In genomic region chr14:64979336-64980074, GRCh38 we compare ENCODE assay signal across 17 cellular contexts. TPM values are rescaled to one million over a fixed set of nuclear protein-coding genes. Genes with fewer than 3 reads are reported as not detected.
DNase-seq lines count a peak whose midpoint lies in the region; ATAC-seq and TF ChIP-seq lines count a peak whose summit lies in the region.
"Had no signal": no experiment of that assay in that cellular context is flagged by ENCODE, and none has a peak within 500 bp of the region (broad histone marks: within the 10 kb centered on the region; RNA-seq: fewer than 3 reads in every experiment).

No MANE protein-coding gene starts in this region.

- H3K36me3 ChIP-seq in RWPE2 (ENCODE audit: low read depth) (no peaks in the 10 kb centered on the region), upper lobe of right lung (no peaks in the 10 kb centered on the region)
- H3K36me3 ChIP-seq: breast epithelium had no signal

- no peak for DNase-seq in activated naive CD4-positive, alpha-beta T cell treated with anti-CD3 and anti-CD28 coated beads, Interleukin-2, amount 50 U/mL, for 72 hours (ENCODE audit: low spot score in 2 of 2)
- DNase-seq in activated naive CD4-positive, alpha-beta T cell (lab: John Stamatoyannopoulos, UW): no peak
- no peak for DNase-seq in RWPE2 (ENCODE audit: low spot score)
- no peak for DNase-seq in foreskin keratinocyte
- DNase-seq in upper lobe of right lung: no peak
- DNase-seq in stimulated activated CD4-positive, alpha-beta T cell treated with anti-CD3 and anti-CD28 coated beads, Interleukin-12 subunit alpha, Interleukin-12 subunit beta, amount 100 ng/mL, for 4 hours: no peak
- DNase-seq: activated CD4-positive, CD25-positive, alpha-beta regulatory T cell; activated T-cell treated with anti-CD3 and anti-CD28 coated beads, Interleukin-2, amount 50 U/mL, for 72 hours; DND-41; NCI-H446; SIG-M5; trophoblast cell had no signal

- ATAC-seq in activated naive CD4-positive, alpha-beta T cell treated with anti-CD3 and anti-CD28 coated beads, Interleukin-2, amount 50 U/mL, for 72 hours: peak; percentile 22 to 39
- ATAC-seq in RWPE2 (ENCODE audit: low read depth) (0 out of 3 replicates have a peak, but pooled peaks have one; percentile 35), foreskin keratinocyte (peak; percentile 15), upper lobe of right lung (peak; percentile 55), GM21529 (IDR thresholded peaks at IDR 0.05; ENCODE audit: unreplicated experiment) (no peak), HG03378 (IDR thresholded peaks at IDR 0.05; ENCODE audit: unreplicated experiment) (no peak)
- ATAC-seq: activated T-cell treated with anti-CD3 and anti-CD28 coated beads, Interleukin-2, amount 50 U/mL, for 72 hours had no signal

- H3K9me3 Mint-ChIP-seq in activated naive CD4-positive, alpha-beta T cell treated with anti-CD3 and anti-CD28 coated beads, Interleukin-2, amount 50 U/mL, for 72 hours: no peaks in the 10 kb centered on the region
- H3K9me3 Mint-ChIP-seq: activated T-cell treated with anti-CD3 and anti-CD28 coated beads, Interleukin-2, amount 50 U/mL, for 72 hours had no signal

- H3K4me3 ChIP-seq in RWPE2 (ENCODE audit: severe bottlenecking) (no peak overlapping the region), upper lobe of right lung (no peak overlapping the region)
- H3K4me3 ChIP-seq: breast epithelium, skin epidermis had no signal

- no peak overlapping the region for H3K27ac Mint-ChIP-seq in activated naive CD4-positive, alpha-beta T cell treated with anti-CD3 and anti-CD28 coated beads, Interleukin-2, amount 50 U/mL, for 72 hours
- H3K27ac Mint-ChIP-seq: activated T-cell treated with anti-CD3 and anti-CD28 coated beads, Interleukin-2, amount 50 U/mL, for 72 hours had no signal

- no peaks in the 10 kb centered on the region for H3K27me3 ChIP-seq in RWPE2 (ENCODE audit: insufficient read depth, poor library complexity, severe bottlenecking)
- H3K27me3 ChIP-seq in foreskin keratinocyte: peaks cover 7% of the 10 kb centered on the region
- H3K27me3 ChIP-seq in upper lobe of right lung: no peaks in the 10 kb centered on the region
- H3K27me3 ChIP-seq: breast epithelium had no signal

- H3K9me3 ChIP-seq in RWPE2 (ENCODE audit: severe bottlenecking) (no peaks in the 10 kb centered on the region), upper lobe of right lung (no peaks in the 10 kb centered on the region)
- H3K9me3 ChIP-seq: breast epithelium had no signal

- TF ChIP-seq CTCF in RWPE2 (IDR thresholded peaks at IDR 0.05; ENCODE audit: poor library complexity, severe bottlenecking) (no peak), foreskin keratinocyte (conservative IDR thresholded peaks at IDR 0.05) (no peak), upper lobe of right lung (IDR thresholded peaks at IDR 0.05) (no peak)

- intact Hi-C loops in upper lobe of right lung (cut with DNase I): no loop called here

- H3K27ac ChIP-seq in RWPE2 (ENCODE audit: poor library complexity, severe bottlenecking) (no peak overlapping the region), foreskin keratinocyte (no peak overlapping the region), upper lobe of right lung (peak overlapping the region; percentile 6)
- H3K27ac ChIP-seq: breast epithelium, skin epidermis had no signal

- H3K36me3 Mint-ChIP-seq in activated naive CD4-positive, alpha-beta T cell treated with anti-CD3 and anti-CD28 coated beads, Interleukin-2, amount 50 U/mL, for 72 hours: no peaks in the 10 kb centered on the region

- H3K4me1 ChIP-seq in RWPE2 (ENCODE audit: insufficient read depth, poor library complexity, severe bottlenecking): peaks cover 4% of the 10 kb centered on the region
- no peaks in the 10 kb centered on the region for H3K4me1 ChIP-seq in foreskin keratinocyte
- no peaks in the 10 kb centered on the region for H3K4me1 ChIP-seq in upper lobe of right lung

RNA-seq across cellular contexts. Expression of gene FNTB, which starts 7.2 kb away (rescaled TPM):
- 10 to 100 TPM; 17.2 to 30.9 TPM for total RNA-seq in activated naive CD4-positive, alpha-beta T cell treated with anti-CD3 and anti-CD28 coated beads, Interleukin-2, amount 50 U/mL, for 72 hours
- total RNA-seq in foreskin keratinocyte: 12.4 and 12.9 TPM in 2 replicates
- 9.9 and 11.4 TPM in 2 replicates for polyA plus RNA-seq in foreskin keratinocyte
- total RNA-seq in upper lobe of right lung: 14.2 TPM

RNA-seq across cellular contexts. Expression of gene RAB15, which starts 7.4 kb away (rescaled TPM):
- 1 to 10 TPM; 6.5 to 7.0 TPM for total RNA-seq in activated naive CD4-positive, alpha-beta T cell treated with anti-CD3 and anti-CD28 coated beads, Interleukin-2, amount 50 U/mL, for 72 hours
- total RNA-seq in foreskin keratinocyte (4.3 and 6.4 TPM in 2 replicates), upper lobe of right lung (21.5 TPM)
- polyA plus RNA-seq in foreskin keratinocyte: 3.9 and 5.0 TPM in 2 replicates

RNA-seq across cellular contexts. Expression of gene GPX2, which starts 37.0 kb away (rescaled TPM):
- not detected for total RNA-seq in activated naive CD4-positive, alpha-beta T cell treated with anti-CD3 and anti-CD28 coated beads, Interleukin-2, amount 50 U/mL, for 72 hours
- total RNA-seq in foreskin keratinocyte (2.5 and 5.4 TPM in 2 replicates), upper lobe of right lung (0.69 TPM)
- 4.9 and 10.0 TPM in 2 replicates for polyA plus RNA-seq in foreskin keratinocyte
- total RNA-seq: activated T-cell treated with anti-CD3 and anti-CD28 coated beads, Interleukin-2, amount 50 U/mL, for 72 hours; epithelial cell of proximal tubule had no signal

Comparison
In these comparisons a context has a peak if more than half of its experiments do, and no peak if none do; other contexts are left out.
1. ATAC-seq: peak in activated naive CD4-positive, alpha-beta T cell treated with anti-CD3 and anti-CD28 coated beads, Interleukin-2, amount 50 U/mL, for 72 hours (2 of 2), RWPE2 (single experiment), foreskin keratinocyte (single experiment) and upper lobe of right lung (single experiment); none in GM21529 (single experiment) and HG03378 (single experiment).